In genomic region chr7:76461463-76462101, GRCh38 we compare ENCODE assay signal across 1 cellular context.
A peak's percentile ranks its signal among the peaks of the same experiment; 100 is the strongest.
TF ChIP-seq lines count a peak whose summit lies in the region.

Gene DTX2 (plus strand): TSS chr7:76461709. CDS start chr7:76480510, 18,801 bp downstream.

TF ChIP-seq in K562, 482 proteins besides CTCF, POLR2A, EP300 and RAD21:
- TF ChIP-seq VEZF1 (CRISPR knock-in tag; IDR thresholded peaks at IDR 0.05) (peak; percentile 17; the same call in 1 of the 2 replicates), CTCFL (IDR thresholded peaks at IDR 0.05; ENCODE audit: borderline replicate concordance, insufficient read depth, low read depth, low read length, poor library complexity, severe bottlenecking) (peak; percentile 60), ZBTB7A (IDR thresholded peaks at IDR 0.05; ENCODE audit: borderline replicate concordance, control insufficient read depth, low read depth, low read length) (peak; percentile 43; the same call in 1 of the 2 replicates), ZBTB11 (CRISPR knock-in tag; IDR thresholded peaks at IDR 0.05) (peak in 1 of 3 experiments; percentile 43; a peak in 2 of 6 replicates), GABPA (tag; conservative IDR thresholded peaks at IDR 0.05; ENCODE audit: low read depth) (peak; percentile 45), E2F6 (IDR thresholded peaks at IDR 0.05; ENCODE audit: borderline replicate concordance in 1 of 2, extremely low read depth in 1 of 2, insufficient read depth in 1 of 2, insufficient read length in 1 of 2, low read depth in 1 of 2, low read length in 1 of 2, poor library complexity in 1 of 2, severe bottlenecking in 1 of 2) (peak in 1 of 2 experiments; percentile 34)
